Comparison of ENCODE assay signal across 15 cellular contexts in the genomic region with DNA sequence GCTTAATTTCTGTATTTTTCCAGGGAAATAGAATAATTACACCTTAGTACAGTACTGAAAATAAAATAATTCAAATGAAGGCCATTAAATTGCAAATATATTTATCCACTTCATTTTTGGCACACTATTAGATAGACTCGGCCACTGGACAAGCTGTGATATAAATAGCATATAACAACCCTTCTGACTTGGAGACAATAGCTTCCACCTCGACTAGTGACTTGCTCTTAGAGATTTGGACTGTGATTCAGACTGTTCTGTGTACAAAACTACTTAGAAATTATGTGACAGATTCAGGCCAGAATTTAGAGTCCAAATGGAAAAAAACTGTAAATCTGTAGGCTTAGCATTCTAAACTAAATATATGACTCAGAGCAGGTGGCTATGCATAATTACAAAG.
"Had no signal": no experiment of that assay in that cellular context is flagged by ENCODE, and none has a peak within 500 bp of the region (broad histone marks: within the 10 kb centered on the region; RNA-seq: fewer than 3 reads in every experiment).

No MANE protein-coding gene starts in this region.

- DNase-seq: activated CD4-positive, alpha-beta memory T cell treated with anti-CD3 and anti-CD28 coated beads for 36 hours; activated CD4-positive, alpha-beta T cell treated with anti-CD3 and anti-CD28 coated beads for 36 hours; activated gamma-delta T cell treated with Interleukin-2 at 50 U/mL for 16 hours; activated T-cell treated with anti-CD3 and anti-CD28 coated beads for 4 hours; adrenal gland; effector CD8-positive, alpha-beta T cell; esophagus squamous epithelium; glutamatergic neuron; hypothalamus; naive thymus-derived CD8-positive, alpha-beta T cell; ovary; sigmoid colon; stimulated activated CD4-positive, alpha-beta T cell treated with anti-CD3 and anti-CD28 coated beads, Interleukin-4, amount 100 ng/mL, for 24 hours; T-cell; upper lobe of left lung had no signal
